ENCODE assay signal across 8 cellular contexts in genomic region chr4:86935499-86935832, GRCh38. TPM values are rescaled to one million over a fixed set of nuclear protein-coding genes. Genes with fewer than 3 reads are reported as not detected.
DNase-seq lines count a peak whose midpoint lies in the region; ATAC-seq and TF ChIP-seq lines count a peak whose summit lies in the region.

No MANE protein-coding gene starts in this region.

- no peaks in the 10 kb centered on the region for H3K27me3 ChIP-seq in iPS-15b (ENCODE audit: control insufficient read depth, insufficient read depth, low read length)

- no peaks in the 10 kb centered on the region for H3K9me3 ChIP-seq in iPS-15b (ENCODE audit: control insufficient read depth, insufficient read depth, low read length)

- H3K36me3 ChIP-seq in iPS-15b (ENCODE audit: control insufficient read depth, insufficient read depth, low read length), result no peaks in the 10 kb centered on the region

- peak overlapping the region; percentile 96 for H3K9ac ChIP-seq in iPS-15b (ENCODE audit: low read depth, low read length)

- peaks cover 20% of the 10 kb centered on the region for H3K4me1 ChIP-seq in iPS-15b (ENCODE audit: control insufficient read depth, insufficient read depth, low read length)

- H3K4me3 ChIP-seq in Jurkat, Clone E6-1 (ENCODE audit: low read length), result peak overlapping the region; percentile 70
- peak overlapping the region; percentile 90 for H3K4me3 ChIP-seq in iPS-15b (ENCODE audit: low read depth, low read length)

- H3K27ac ChIP-seq in angular gyrus (ENCODE audit: low read depth, low read length), result peak overlapping the region; percentile 62

- no peak for DNase-seq in Jurkat, Clone E6-1 (ENCODE audit: low read depth, low spot score)
- DNase-seq in stimulated activated CD4-positive, alpha-beta T cell treated with anti-CD3 and anti-CD28 coated beads, Interleukin-15, amount 100 ng/mL, for 24 hours, result peak; percentile 56
- no peak for DNase-seq in AG20443 (ENCODE audit: low spot score)

- no peak for TF ChIP-seq POLR2A in GM18505 (IDR thresholded peaks at IDR 0.05; ENCODE audit: borderline replicate concordance, extremely low read depth, insufficient read depth, insufficient read length)

- ATAC-seq in GM18505 (IDR thresholded peaks at IDR 0.05; ENCODE audit: unreplicated experiment) (peak; percentile 1), GM21825 (IDR thresholded peaks at IDR 0.05; ENCODE audit: unreplicated experiment) (no peak), GM18870 (IDR thresholded peaks at IDR 0.05; ENCODE audit: unreplicated experiment) (no peak)

RNA-seq across cellular contexts. Expression of gene AFF1, which starts 0.7 kb away (rescaled TPM):
- 8.1 TPM for polyA plus RNA-seq in Jurkat, Clone E6-1 (2012; ENCODE audit: insufficient read depth, insufficient read length)

RNA-seq across cellular contexts. Expression of gene C4orf36, which starts 43.2 kb away (rescaled TPM):
- not detected for polyA plus RNA-seq in Jurkat, Clone E6-1 (2012; ENCODE audit: insufficient read depth, insufficient read length)
